14 cellular contexts compared by ENCODE assay signal in the genomic region with DNA sequence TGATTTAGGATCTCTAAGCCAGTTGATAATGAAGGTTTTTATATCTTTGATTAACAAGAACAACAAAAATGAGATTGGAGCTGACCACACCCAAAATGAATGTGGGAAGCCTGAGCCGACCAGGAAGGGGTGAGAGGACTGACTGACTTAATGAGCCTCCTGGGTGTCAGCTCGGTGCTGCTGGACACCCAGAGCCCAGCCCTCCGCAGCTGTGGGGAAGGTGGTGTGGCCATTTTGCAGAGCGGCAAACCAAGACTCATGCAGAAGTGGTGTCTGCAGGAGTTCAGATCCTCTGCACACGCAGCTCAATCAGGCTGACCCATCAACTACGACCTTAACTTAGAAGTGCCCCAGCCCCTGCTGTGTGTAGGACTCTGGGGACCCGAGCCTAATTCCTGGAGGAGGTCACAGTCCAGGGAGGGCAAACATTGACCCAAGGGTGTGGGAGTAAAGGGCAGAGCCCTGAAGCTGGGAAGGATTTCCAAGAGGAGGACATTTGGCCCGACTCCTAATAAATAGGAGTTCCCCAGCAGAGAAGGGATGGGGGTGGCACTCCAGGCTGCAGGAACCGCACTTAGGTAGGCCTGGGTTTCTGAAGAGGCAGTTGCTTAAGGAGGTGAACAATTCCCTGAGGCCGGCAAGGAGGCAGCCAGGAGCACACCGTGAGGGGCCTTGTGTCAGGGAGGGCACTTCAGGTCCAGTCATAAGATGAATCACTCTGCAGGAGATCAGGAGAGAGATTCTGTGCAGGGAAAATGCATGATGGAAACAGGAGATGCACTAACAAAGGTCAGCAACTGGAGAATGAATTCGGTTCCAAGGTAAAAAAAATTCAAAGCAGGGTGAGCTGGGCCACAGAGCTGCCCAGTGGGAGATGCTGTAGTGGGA.
DNase-seq lines count a peak whose midpoint lies in the region; ATAC-seq and TF ChIP-seq lines count a peak whose summit lies in the region.
"Had no signal": no experiment of that assay in that cellular context is flagged by ENCODE, and none has a peak within 500 bp of the region (broad histone marks: within the 10 kb centered on the region; RNA-seq: fewer than 3 reads in every experiment).

No MANE protein-coding gene starts in this region.

- H2BK12ac ChIP-seq in mesenchymal stem cell (ENCODE audit: low read length in 2 of 2) = peak overlapping the region in 1 of 2 experiments; percentile 72

- H3K27me3 Mint-ChIP-seq in chondrocyte (ENCODE audit: low read depth) = no peaks in the 10 kb centered on the region

- H3K36me3 ChIP-seq in mesenchymal stem cell (ENCODE audit: control insufficient read depth in 1 of 2, insufficient read depth in 2 of 2, low read depth in 1 of 2, low read length in 2 of 2) (peaks cover 3 to 36% of the 10 kb centered on the region in 2 experiments), tibial artery (peaks cover 0 to 19% (median 9%) of the 10 kb centered on the region in 3 donors)

- no peak overlapping the region for H3K9ac ChIP-seq in mesenchymal stem cell (ENCODE audit: low read length)

- H3K9me3 ChIP-seq in mesenchymal stem cell (ENCODE audit: control insufficient read depth, low read length) (peaks cover 3% of the 10 kb centered on the region), tibial artery (no peaks in the 10 kb centered on the region)
- H3K9me3 ChIP-seq: psoas muscle had no signal

- peak overlapping the region; percentile 23 for H3K4me2 ChIP-seq in mesenchymal stem cell (ENCODE audit: low read length, poor library complexity, severe bottlenecking)

- H3K36me3 Mint-ChIP-seq in chondrocyte (ENCODE audit: low read depth) = peaks cover 4% of the 10 kb centered on the region

- H3K18ac ChIP-seq in mesenchymal stem cell (ENCODE audit: low read depth in 1 of 2, low read length in 2 of 2) = peak overlapping the region; percentile 33 to 56

- H3K4me1 ChIP-seq in mesenchymal stem cell (ENCODE audit: control insufficient read depth, insufficient read depth, low read depth, low read length) (peaks cover 52% of the 10 kb centered on the region), tibial artery (peaks cover 0 to 15% (median 4%) of the 10 kb centered on the region in 4 donors)

- 61% methylated on average over 12 of the region's 12 CpGs for WGBS in mesenchymal stem cell

- H3K27me3 ChIP-seq in mesenchymal stem cell (ENCODE audit: control insufficient read depth in 1 of 2, insufficient read depth in 1 of 2, low read length in 2 of 2) (no peaks in the 10 kb centered on the region), tibial artery (no peaks in the 10 kb centered on the region)

- intact Hi-C loops in tibial artery (cut with DNase I; ENCODE audit: low total_unique reads) = loop anchor here (2.0 to 5.0 kb wide), 2 partner anchors 197 to 243 kb away; a partner anchor contains a TSS

- H2BK15ac ChIP-seq in mesenchymal stem cell (ENCODE audit: low read depth, poor library complexity, severe bottlenecking) = no peak overlapping the region

- DNase-seq in AG10803 (ENCODE audit: low read depth) (peak; percentile 26), LHCN-M2 (ENCODE audit: low read depth) (peak; percentile 57), chondrocyte (ENCODE audit: low spot score) (no peak), mesenchymal stem cell (peak; percentile 40), tibial artery (no peak), KBM-7 (no peak)
- DNase-seq: activated B cell treated with CpG ODN at 0.5 μM for 24 hours; cortex of kidney; DMS153; NK-92 treated with Interleukin-12 subunit alpha and Interleukin-12 subunit beta, amount 100 ng/mL, for 24 hours; psoas muscle; stimulated activated CD4-positive, alpha-beta T cell treated with anti-CD3 and anti-CD28 coated beads, Interleukin-1b, Interleukin-23, amount 100 ng/mL, for 48 hours had no signal

- no peak overlapping the region for H3K23ac ChIP-seq in mesenchymal stem cell (ENCODE audit: low read length in 2 of 2)

- in situ Hi-C loops in KBM-7 (cut with MboI; ENCODE audit: low pct_unique_long_range_greater_than_20kb, low sequenced_read_pairs) = no loop called here

- H3K4me3 ChIP-seq in AG10803 (ENCODE audit: low read length) (no peak overlapping the region), mesenchymal stem cell (ENCODE audit: insufficient read depth in 1 of 2, low read depth in 1 of 2, low read length in 2 of 2) (no peak overlapping the region), tibial artery (no peak overlapping the region)
- H3K4me3 ChIP-seq: psoas muscle had no signal

- H2BK120ac ChIP-seq in mesenchymal stem cell (ENCODE audit: low read depth, low read length) = no peak overlapping the region

- peak overlapping the region in 1 of 2 experiments; percentile 68 for H3K14ac ChIP-seq in mesenchymal stem cell (ENCODE audit: low read length in 2 of 2)

- peak overlapping the region; percentile 76 for H3K27ac Mint-ChIP-seq in chondrocyte (ENCODE audit: unreplicated experiment)
- H3K27ac Mint-ChIP-seq: activated B cell treated with CpG ODN at 0.5 μM for 24 hours had no signal

- H3K4me3 Mint-ChIP-seq in chondrocyte (ENCODE audit: unreplicated experiment) = no peak overlapping the region
- H3K4me3 Mint-ChIP-seq: activated B cell treated with CpG ODN at 0.5 μM for 24 hours had no signal

- peaks cover 5% of the 10 kb centered on the region for H3K79me1 ChIP-seq in mesenchymal stem cell (replicated peaks; ENCODE audit: low read length, poor library complexity, severe bottlenecking)

- no peak overlapping the region for H4K8ac ChIP-seq in mesenchymal stem cell (ENCODE audit: low read length)

- no peak overlapping the region for H4K91ac ChIP-seq in mesenchymal stem cell (ENCODE audit: low read length)

- no peak overlapping the region for H2AFZ ChIP-seq in mesenchymal stem cell (ENCODE audit: low read depth, low read length)

- TF ChIP-seq CTCF in AG10803 (conservative IDR thresholded peaks at IDR 0.05; ENCODE audit: low read length) = no peak
- TF ChIP-seq CTCF in chondrocyte (IDR thresholded peaks at IDR 0.05) = no peak
- no peak for TF ChIP-seq CTCF in tibial artery (IDR thresholded peaks at IDR 0.05)

- H3K27ac ChIP-seq in mesenchymal stem cell (ENCODE audit: low read length, poor library complexity, severe bottlenecking) (peak overlapping the region; percentile 56), tibial artery (no peak overlapping the region)
- H3K27ac ChIP-seq: psoas muscle had no signal

- peak overlapping the region; percentile 96 for H2AK5ac ChIP-seq in mesenchymal stem cell (ENCODE audit: low read length, severe bottlenecking)

- ATAC-seq in HG03565 (IDR thresholded peaks at IDR 0.05; ENCODE audit: unreplicated experiment) (no peak), GM21526 (IDR thresholded peaks at IDR 0.05; ENCODE audit: low FRiP score, unreplicated experiment) (no peak)

- H3K9me3 Mint-ChIP-seq in chondrocyte (ENCODE audit: low read depth) = no peaks in the 10 kb centered on the region
- H3K9me3 Mint-ChIP-seq: activated B cell treated with CpG ODN at 0.5 μM for 24 hours had no signal

- H3K4me1 Mint-ChIP-seq in chondrocyte (ENCODE audit: low read depth) = peaks cover 92% of the 10 kb centered on the region
- H3K4me1 Mint-ChIP-seq: activated B cell treated with CpG ODN at 0.5 μM for 24 hours had no signal

- H2BK5ac ChIP-seq in mesenchymal stem cell (ENCODE audit: low read depth, low read length, poor library complexity, severe bottlenecking) = peak overlapping the region; percentile 69

- H3K4ac ChIP-seq in mesenchymal stem cell (ENCODE audit: low read depth in 1 of 2, low read length in 2 of 2) = peak overlapping the region in 1 of 2 experiments; percentile 46

Comparison
In these comparisons a context has a peak if more than half of its experiments do, and no peak if none do; other contexts are left out.
1. DNase-seq: peak in AG10803 (single experiment), LHCN-M2 (single experiment) and mesenchymal stem cell (single experiment); none in chondrocyte (single experiment), tibial artery (0 of 2) and KBM-7 (single experiment).